8 cellular contexts compared by ENCODE assay signal in genomic region chrX:57918750-57919436, GRCh38. TPM values are rescaled to one million over a fixed set of nuclear protein-coding genes. Genes with fewer than 3 reads are reported as not detected.
DNase-seq lines count a peak whose midpoint lies in the region; ATAC-seq and TF ChIP-seq lines count a peak whose summit lies in the region.

No MANE protein-coding gene starts in this region.

- TF ChIP-seq EP300 in SK-N-SH (IDR thresholded peaks at IDR 0.05; ENCODE audit: borderline replicate concordance in 1 of 2, low read depth in 1 of 2, low read length in 1 of 2), result no peak
- TF ChIP-seq EP300 in tibial nerve (IDR thresholded peaks at IDR 0.05), result no peak

- H3K27ac ChIP-seq in SK-N-SH (ENCODE audit: low read depth in 2 of 2, low read length in 1 of 2) (no peak overlapping the region), tibial nerve (no peak overlapping the region)

- H3K4me3 ChIP-seq in SK-N-SH (ENCODE audit: low read depth in 2 of 2, low read length in 1 of 2), result peak overlapping the region in 1 of 2 experiments; percentile 10; a peak in 1 of 4 replicates
- H3K4me3 ChIP-seq in tibial nerve, result no peak overlapping the region

- no peaks in the 10 kb centered on the region for H3K9me3 ChIP-seq in SK-N-SH
- no peaks in the 10 kb centered on the region for H3K9me3 ChIP-seq in tibial nerve

- no peaks in the 10 kb centered on the region for H3K4me1 Mint-ChIP-seq in glutamatergic neuron (ENCODE audit: low read depth, unreplicated experiment)

- no peaks in the 10 kb centered on the region for H3K36me3 Mint-ChIP-seq in glutamatergic neuron (ENCODE audit: unreplicated experiment)

- H3K4me1 ChIP-seq in SK-N-SH (ENCODE audit: control insufficient read depth in 1 of 2, insufficient read depth in 2 of 2, low read depth in 1 of 2, low read length in 1 of 2) (no peaks in the 10 kb centered on the region), tibial nerve (no peaks in the 10 kb centered on the region)

- ATAC-seq in HG02852 (IDR thresholded peaks at IDR 0.05; ENCODE audit: unreplicated experiment), result peak; percentile 44
- ATAC-seq in esophagus mucosa, result no peak

- no peak overlapping the region for H3K4me3 Mint-ChIP-seq in glutamatergic neuron (ENCODE audit: unreplicated experiment)

- no peak overlapping the region for H3K9ac ChIP-seq in SK-N-SH

- peak; percentile 70 for TF ChIP-seq CTCF in SK-N-SH (IDR thresholded peaks at IDR 0.05)
- peak; percentile 60 for TF ChIP-seq CTCF in glutamatergic neuron (IDR thresholded peaks at IDR 0.05; ENCODE audit: partially characterized antibody, unreplicated experiment)
- peak; percentile 28 to 37 (median 31) for TF ChIP-seq CTCF in tibial nerve (IDR thresholded peaks at IDR 0.05)

- H3K27me3 ChIP-seq in SK-N-SH (ENCODE audit: insufficient read depth) (peaks cover 27% of the 10 kb centered on the region), tibial nerve (no peaks in the 10 kb centered on the region)

- H3K79me2 ChIP-seq in SK-N-SH (ENCODE audit: insufficient read depth), result no peaks in the 10 kb centered on the region

- H3K36me3 ChIP-seq in SK-N-SH (replicated peaks in 1 of 2; ENCODE audit: control insufficient read depth in 1 of 2, insufficient read depth in 2 of 2, low read length in 1 of 2), result no peaks in the 10 kb centered on the region
- no peaks in the 10 kb centered on the region for H3K36me3 ChIP-seq in tibial nerve

- no peaks in the 10 kb centered on the region for H3K27me3 Mint-ChIP-seq in glutamatergic neuron (ENCODE audit: unreplicated experiment)

- CTCF ChIA-PET in SK-N-SH (lab: Yijun Ruan, JAX), result interaction anchor here (0.7 kb wide), 1 partner anchor 31 kb away, joined by 3 read pairs; no protein-coding TSS in a partner anchor

- WGBS in SK-N-SH (ENCODE audit: low lambda C conversion rate), result 22% methylated on average over 19 of the region's 19 CpGs
- WGBS in tibial nerve, 2 donors, result 31 to 46% methylated on average over 12 to 18 of the region's 19 CpGs

- POLR2A ChIA-PET in SK-N-SH (lab: Yijun Ruan, JAX), result no interaction called here

- H3K27ac Mint-ChIP-seq in glutamatergic neuron (ENCODE audit: unreplicated experiment), result no peak overlapping the region

- no peak for TF ChIP-seq POLR2A in tibial nerve (IDR thresholded peaks at IDR 0.05)

- peak; percentile 53 for TF ChIP-seq RAD21 in SK-N-SH (IDR thresholded peaks at IDR 0.05; ENCODE audit: low read length)

- H4K20me1 ChIP-seq in SK-N-SH (ENCODE audit: insufficient read depth), result no peaks in the 10 kb centered on the region

- no peaks in the 10 kb centered on the region for H3K9me3 Mint-ChIP-seq in glutamatergic neuron (ENCODE audit: unreplicated experiment)

- DNase-seq in NCI-H2196 (lab: John Stamatoyannopoulos, UW; ENCODE audit: unreplicated experiment), result peak; percentile 64
- no peak for DNase-seq in NCI-H2196 treated with DMSO at 0.1 percent for 48 hours (lab: John Stamatoyannopoulos, UW; ENCODE audit: unreplicated experiment)
- peak; percentile 11 for DNase-seq in SK-N-SH
- no peak for DNase-seq in glutamatergic neuron
- DNase-seq in tibial nerve (ENCODE audit: low spot score in 2 of 2), result peak in 1 of 2 donors; percentile 24
- DNase-seq in cerebellum (ENCODE audit: low spot score), result no peak

- H3K4me2 ChIP-seq in SK-N-SH, result 0 out of 2 replicates have a peak overlapping the region, but pooled peaks have one; percentile 24

- no peak overlapping the region for H2AFZ ChIP-seq in SK-N-SH (ENCODE audit: low read depth)

- H3F3A ChIP-seq in SK-N-SH (replicated peaks; ENCODE audit: insufficient read depth), result no peaks in the 10 kb centered on the region

- no peaks in the 10 kb centered on the region for H3K9me2 ChIP-seq in SK-N-SH

TF ChIP-seq in SK-N-SH, 30 proteins besides CTCF, POLR2A, EP300 and RAD21:
- TF ChIP-seq RXRA (IDR thresholded peaks at IDR 0.05; ENCODE audit: borderline replicate concordance, low read depth) (no peak), TAF1 (IDR thresholded peaks at IDR 0.05; ENCODE audit: borderline replicate concordance, low read depth, low read length) (no peak), EZH2phosphoT487 (IDR thresholded peaks at IDR 0.05; ENCODE audit: borderline replicate concordance, low read depth) (no peak), POLR2AphosphoS5 (IDR thresholded peaks at IDR 0.05; ENCODE audit: low read depth, low read length) (no peak), SMC3 (IDR thresholded peaks at IDR 0.05; ENCODE audit: low read depth, low read length) (peak; percentile 59), YY1 (IDR thresholded peaks at IDR 0.05; ENCODE audit: low read depth) (no peak), GABPA (IDR thresholded peaks at IDR 0.05; ENCODE audit: low read depth) (no peak), GATA2 (CRISPR knock-in tag; IDR thresholded peaks at IDR 0.05) (no peak)

RNA-seq across cellular contexts. Expression of gene ZXDA, which starts 8.6 kb away (rescaled TPM):
- 0.84 and 0.86 TPM in 2 replicates for polyA plus RNA-seq in SK-N-SH (2012; rRNA removed)
- polyA plus RNA-seq in SK-N-SH (2012; cell fraction: cytosol; rRNA removed), result 0.66 and 0.88 TPM in 2 replicates
- 1.2 and 1.3 TPM in 2 replicates for polyA plus RNA-seq in SK-N-SH (2012; cell fraction: nucleus; rRNA removed)
- 3.4 TPM for total RNA-seq in glutamatergic neuron (ENCODE audit: unreplicated experiment)
- total RNA-seq in tibial nerve, result 10 to 100 TPM; 11.4 to 14.3 (median 13.0) TPM
- total RNA-seq in esophagus mucosa, result 1.3 TPM
- 18.5 TPM for total RNA-seq in cerebellum

Comparison
In these comparisons a context has a peak if more than half of its experiments do, and no peak if none do; other contexts are left out.
1. DNase-seq: peak in NCI-H2196 (single experiment) and SK-N-SH (single experiment); none in NCI-H2196 treated with DMSO at 0.1 percent for 48 hours (single experiment), glutamatergic neuron (single experiment) and cerebellum (single experiment).
2. Peak in every context shown above with its lines, with median percentiles within 50 percentile points of each other: CTCF ChIP-seq.